1 cellular context compared by ENCODE assay signal in genomic region chr1:41277371-41277994, GRCh38.
TF ChIP-seq lines count a peak whose summit lies in the region.

No MANE protein-coding gene starts in this region.

TF ChIP-seq in HEK293, 187 proteins besides CTCF, POLR2A, EP300 and RAD21 (continued from another document):
- TF ChIP-seq ZNF148 (tag by site-specific recombination; IDR thresholded peaks at IDR 0.05; ENCODE audit: borderline replicate concordance), result no peak
